In genomic region chr14:73644531-73645247, GRCh38 we compare ENCODE assay signal across 8 cellular contexts. TPM values are rescaled to one million over a fixed set of nuclear protein-coding genes. Genes with fewer than 3 reads are reported as not detected.
DNase-seq lines count a peak whose midpoint lies in the region; ATAC-seq and TF ChIP-seq lines count a peak whose summit lies in the region.

Gene DNAL1, plus strand, starts transcription at chr14:73644986. Its CDS starts 54 bp downstream, at chr14:73645040.

- peak; percentile 33 to 60 for TF ChIP-seq POLR2A in uterus (IDR thresholded peaks at IDR 0.05)

- H3K4me3 ChIP-seq in ascending aorta (peak within 1 kb of the TSS; percentile 63 to 87), right cardiac atrium (ENCODE audit: low read length) (peak within 1 kb of the TSS; percentile 79), uterus (peak within 1 kb of the TSS; percentile 76 to 82)

- DNase-seq in NCI-H187 (lab: John Stamatoyannopoulos, UW), result peak; percentile 93 to 94
- DNase-seq in T-helper 2 cell, result peak; percentile 78 to 90 (median 84)
- DNase-seq in ascending aorta (ENCODE audit: low spot score in 2 of 2), result peak; percentile 67 to 96
- peak; percentile 95 to 98 (median 98) for DNase-seq in right cardiac atrium
- DNase-seq in pulmonary artery endothelial cell (ENCODE audit: low read depth, low spot score), result peak; percentile 66
- DNase-seq in uterus, result peak; percentile 90 to 94

- WGBS in right cardiac atrium, result under 1% methylated on average over 43 of the region's 43 CpGs

- intact Hi-C loops in ascending aorta (cut with DNase I), result loop anchor here (2.0 kb wide), 2 partner anchors 70 to 242 kb away; partner anchors contain the start of genes PNMA1 and ZNF410
- intact Hi-C loops in right cardiac atrium (cut with DNase I), result no loop called here
- intact Hi-C loops in uterus (cut with DNase I; ENCODE audit: low total_unique reads), result loop anchor here (10.0 kb wide), 1 partner anchor 80 kb away; no protein-coding TSS in a partner anchor

- TF ChIP-seq CTCF in ascending aorta (IDR thresholded peaks at IDR 0.05) (no peak), uterus (IDR thresholded peaks at IDR 0.05) (peak in 1 of 4 experiments; percentile 25)

- H3K27me3 ChIP-seq in ascending aorta (no peaks in the 10 kb centered on the region), right cardiac atrium (ENCODE audit: control insufficient read depth, insufficient read depth) (no peaks in the 10 kb centered on the region), uterus (no peaks in the 10 kb centered on the region)

- H3K9me3 ChIP-seq in ascending aorta (no peaks in the 10 kb centered on the region), right cardiac atrium (ENCODE audit: control insufficient read depth, low read length) (no peaks in the 10 kb centered on the region), uterus (no peaks in the 10 kb centered on the region)

- H3K4me1 ChIP-seq in ascending aorta (peaks cover 0 to 6% of the 10 kb centered on the region in 2 donors), right cardiac atrium (ENCODE audit: control insufficient read depth, insufficient read depth, low read length) (no peaks in the 10 kb centered on the region), uterus (peaks cover 0 to 3% of the 10 kb centered on the region in 2 donors)

- H3K36me3 ChIP-seq in ascending aorta (no peaks in the 10 kb centered on the region), uterus (no peaks in the 10 kb centered on the region)

- ATAC-seq in GM18502 (IDR thresholded peaks at IDR 0.05; ENCODE audit: poor library complexity, unreplicated experiment) (peak; percentile 96), HG02943 (IDR thresholded peaks at IDR 0.05; ENCODE audit: low read depth, unreplicated experiment) (peak; percentile 89), right cardiac atrium (peak; percentile 100)

- H3K27ac ChIP-seq in ascending aorta, result peak within 1 kb of the TSS; percentile 75 to 82
- peak within 1 kb of the TSS; percentile 98 for H3K27ac ChIP-seq in right cardiac atrium (ENCODE audit: low read length)
- peak within 1 kb of the TSS; percentile 85 to 90 for H3K27ac ChIP-seq in uterus

RNA-seq across cellular contexts. Expression of gene DNAL1, which starts in this region (rescaled TPM):
- 1.5 TPM for total RNA-seq in ascending aorta
- 10 to 100 TPM; 15.9 to 19.9 (median 17.5) TPM for total RNA-seq in right cardiac atrium
- 5.3 TPM for polyA plus RNA-seq in right cardiac atrium
- 5.9 and 7.2 TPM in 2 replicates for total RNA-seq in pulmonary artery endothelial cell
- total RNA-seq in uterus, result 10 to 100 TPM in 3 of 4 donors, 1 to 10 TPM in 1; 2.0 to 29.7 (median 23.3) TPM

Comparison
In these comparisons a context has a peak if more than half of its experiments do, and no peak if none do; other contexts are left out.
1. Peak in every context shown above with its lines: DNase-seq, ATAC-seq, H3K4me3 ChIP-seq and H3K27ac ChIP-seq.
2. intact Hi-C loops: an anchor here in ascending aorta (2.0 kb wide) and uterus (10.0 kb wide); none called in right cardiac atrium.